In the genomic region with DNA sequence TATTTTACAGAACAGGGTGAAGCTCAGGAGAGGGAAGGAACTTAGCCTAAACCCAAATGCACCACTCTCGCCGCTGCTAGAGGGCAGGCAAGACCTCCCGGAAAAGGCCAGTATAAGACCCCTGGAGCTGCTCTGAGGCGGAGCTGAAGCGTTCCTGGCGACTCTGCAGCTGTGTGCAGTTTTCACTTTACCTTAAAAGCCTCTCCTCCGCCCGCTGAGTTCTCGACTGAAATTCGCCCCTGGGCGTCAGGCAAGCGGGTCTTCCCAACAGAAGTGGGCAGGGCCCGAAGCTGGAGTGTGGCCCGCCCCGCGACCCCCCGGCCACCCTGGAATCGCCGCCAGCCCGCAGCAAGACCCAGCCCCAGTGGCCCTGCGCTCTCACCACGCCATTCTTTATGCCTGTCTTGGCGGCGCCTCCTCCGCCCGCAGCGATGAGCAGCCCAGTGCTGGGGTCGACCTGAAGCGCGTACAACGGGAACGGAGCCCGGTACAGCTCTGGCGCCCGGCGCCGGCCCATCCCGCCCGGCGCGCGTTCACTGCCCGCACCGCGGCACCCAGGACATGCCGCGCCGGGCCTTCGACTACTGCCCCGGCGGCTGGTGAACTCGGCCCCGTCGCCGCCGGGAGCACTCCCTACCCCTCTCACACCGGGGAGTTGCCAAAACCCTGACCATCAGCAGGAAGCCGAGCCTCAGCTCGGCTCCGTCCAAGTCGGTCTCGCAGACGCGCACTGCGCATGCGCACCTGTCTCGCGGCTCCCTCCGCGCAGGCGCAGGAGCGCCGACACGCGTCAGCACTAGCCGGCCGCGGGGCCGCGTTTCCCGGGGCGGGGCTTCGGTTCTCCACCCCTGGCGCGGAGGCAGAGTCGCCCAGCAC, we compare ENCODE assay signal across 8 cellular contexts. TPM values are rescaled to one million over a fixed set of nuclear protein-coding genes. Genes with fewer than 3 reads are reported as not detected.
DNase-seq lines count a peak whose midpoint lies in the region; ATAC-seq and TF ChIP-seq lines count a peak whose summit lies in the region.

A gene with protein sequence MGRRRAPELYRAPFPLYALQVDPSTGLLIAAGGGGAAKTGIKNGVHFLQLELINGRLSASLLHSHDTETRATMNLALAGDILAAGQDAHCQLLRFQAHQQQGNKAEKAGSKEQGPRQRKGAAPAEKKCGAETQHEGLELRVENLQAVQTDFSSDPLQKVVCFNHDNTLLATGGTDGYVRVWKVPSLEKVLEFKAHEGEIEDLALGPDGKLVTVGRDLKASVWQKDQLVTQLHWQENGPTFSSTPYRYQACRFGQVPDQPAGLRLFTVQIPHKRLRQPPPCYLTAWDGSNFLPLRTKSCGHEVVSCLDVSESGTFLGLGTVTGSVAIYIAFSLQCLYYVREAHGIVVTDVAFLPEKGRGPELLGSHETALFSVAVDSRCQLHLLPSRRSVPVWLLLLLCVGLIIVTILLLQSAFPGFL (minus strand): TSS at position 732 of the 876 bp plus-strand sequence. CDS start 215 bp downstream, at position 517.

- no peaks in the 10 kb centered on the region for H3K9me3 ChIP-seq in IMR-90 (ENCODE audit: control insufficient read depth, insufficient read depth, low read length)
- H3K9me3 ChIP-seq in mucosa of descending colon = no peaks in the 10 kb centered on the region

- dilution Hi-C loops in IMR-90 (cut with HindIII; ENCODE audit: low sequenced_read_pairs, unreplicated experiment) = no loop called here

- 0% methylated on average over 47 of the region's 86 CpGs; no CpG with 5 or more reads in 1 of the 2 experiments for WGBS in IMR-90 (ENCODE audit: extremely low coverage in 2 of 2, insufficient read length in 1 of 2), 2 experiments

- TF ChIP-seq POLR2A in IMR-90 (IDR thresholded peaks at IDR 0.05; ENCODE audit: low read depth, low read length) = peak; percentile 47; the same call in 1 of the 2 replicates

- peak within 1 kb of the TSS; percentile 71 for H3K27ac ChIP-seq in IMR-90 (ENCODE audit: insufficient read depth, low read length)

- peak within 1 kb of the TSS; percentile 97 for H2AK9ac ChIP-seq in IMR-90 (replicated peaks; ENCODE audit: low read depth, low read length, poor library complexity)

- peak; percentile 58 for TF ChIP-seq RAD21 in IMR-90 (IDR thresholded peaks at IDR 0.05; ENCODE audit: low read length)

- ATAC-seq in GM21526 (IDR thresholded peaks at IDR 0.05; ENCODE audit: low FRiP score, unreplicated experiment) = peak; percentile 69
- ATAC-seq in IMR-90 (ENCODE audit: low read depth) = peak; percentile 99
- ATAC-seq in mucosa of descending colon = peak; percentile 97

- no peak within 1 kb of the TSS for H3K18ac ChIP-seq in IMR-90 (ENCODE audit: low read depth, low read length)

- peak within 1 kb of the TSS; percentile 73 to 93 for H4K8ac ChIP-seq in IMR-90 (ENCODE audit: low read depth in 2 of 2, low read length in 2 of 2)

- peak within 1 kb of the TSS; percentile 75 for H3K4me2 ChIP-seq in IMR-90 (ENCODE audit: low read depth, low read length)

- H3K36me3 ChIP-seq in IMR-90 (ENCODE audit: control insufficient read depth, insufficient read depth, low read length) (peaks cover 34% of the 10 kb centered on the region), mucosa of descending colon (ENCODE audit: low read depth) (no peaks in the 10 kb centered on the region)

- DNase-seq in DMS 273 (lab: John Stamatoyannopoulos, UW; ENCODE audit: unreplicated experiment) (peak; percentile 99), IMR-90 (peak; percentile 92), OCI-M1 (lab: John Stamatoyannopoulos, UW) (peak; percentile 98), activated T-cell treated with anti-CD3 and anti-CD28 coated beads for 24 hours (ENCODE audit: low read depth) (peak; percentile 98), epithelial cell of esophagus (ENCODE audit: low read depth) (peak; percentile 94), mucosa of descending colon (peak; percentile 97 to 99 (median 98))
- peak; percentile 98 for DNase-seq in stimulated activated CD8-positive, alpha-beta memory T cell treated with anti-CD3 and anti-CD28 coated beads, Interleukin-4, amount 100 ng/mL, for 24 hours (ENCODE audit: low read depth)

- CTCF ChIA-PET in IMR-90 (lab: Yijun Ruan, JAX) = interaction anchor here (0.9 to 1.4 kb wide), 9 partner anchors 8 to 57 kb away, joined by 3 to 9 read pairs (median 4); no protein-coding TSS in a partner anchor

- H3K4me3 ChIP-seq in IMR-90 (ENCODE audit: insufficient read depth, low read depth, low read length) (peak within 1 kb of the TSS; percentile 79), epithelial cell of esophagus (ENCODE audit: low read length) (peak within 1 kb of the TSS; percentile 74), mucosa of descending colon (peak within 1 kb of the TSS; percentile 95)

- in situ Hi-C loops in IMR-90 (cut with MboI; ENCODE audit: low sequenced_read_pairs) = no loop called here

- peaks cover 9% of the 10 kb centered on the region for H3K4me1 ChIP-seq in IMR-90 (ENCODE audit: control insufficient read depth, insufficient read depth, low read length)
- peaks cover 9% of the 10 kb centered on the region for H3K4me1 ChIP-seq in mucosa of descending colon (ENCODE audit: low read depth)

- TF ChIP-seq CTCF in IMR-90 (conservative IDR thresholded peaks at IDR 0.05; ENCODE audit: low read depth, low read length) = peak; percentile 48
- TF ChIP-seq CTCF in epithelial cell of esophagus (IDR thresholded peaks at IDR 0.05; ENCODE audit: insufficient read depth, low read depth, low read length, missing control alignments) = no peak
- TF ChIP-seq CTCF in mucosa of descending colon (IDR thresholded peaks at IDR 0.05) = no peak

- peak within 1 kb of the TSS; percentile 24 for H4K5ac ChIP-seq in IMR-90 (ENCODE audit: low read depth, low read length)

- no peak within 1 kb of the TSS for H2BK15ac ChIP-seq in IMR-90 (ENCODE audit: low read depth, low read length)

- H3K56ac ChIP-seq in IMR-90 (ENCODE audit: extremely low read depth, insufficient read depth, low read length) = peak within 1 kb of the TSS; percentile 82

- H4K91ac ChIP-seq in IMR-90 (ENCODE audit: insufficient read depth, low read depth, low read length) = peak within 1 kb of the TSS; percentile 34

- H2AFZ ChIP-seq in IMR-90 (replicated peaks; ENCODE audit: low read length, poor library complexity) = peak within 1 kb of the TSS; percentile 100

- peaks cover 14% of the 10 kb centered on the region for H3K9me1 ChIP-seq in IMR-90 (ENCODE audit: insufficient read depth, low read length)

- H2BK20ac ChIP-seq in IMR-90 (ENCODE audit: low read depth, low read length) = no peak within 1 kb of the TSS

- H3K23ac ChIP-seq in IMR-90 (ENCODE audit: low read depth, low read length) = peak within 1 kb of the TSS; percentile 1; the same call in 1 of the 2 replicates

- peaks cover 15% of the 10 kb centered on the region for H4K20me1 ChIP-seq in IMR-90 (ENCODE audit: insufficient read depth, low read length)

- BruUV-seq in IMR-90 (replicated peaks; lab: Mats Ljungman, UMichigan) = no TSS peak

- H2BK5ac ChIP-seq in IMR-90 (ENCODE audit: low read depth, low read length, poor library complexity, severe bottlenecking) = peak within 1 kb of the TSS; percentile 56

- H2BK120ac ChIP-seq in IMR-90 (ENCODE audit: low read depth, low read length) = no peak within 1 kb of the TSS

- H3K14ac ChIP-seq in IMR-90 (replicated peaks; ENCODE audit: low read depth, low read length) = peak within 1 kb of the TSS; percentile 70

- H3K4ac ChIP-seq in IMR-90 (ENCODE audit: low read depth, low read length) = peak within 1 kb of the TSS; percentile 55

- H3K79me1 ChIP-seq in IMR-90 (ENCODE audit: low read depth in 1 of 2, low read length in 2 of 2) = peaks cover 14 to 27% of the 10 kb centered on the region in 2 experiments

- H3K27me3 ChIP-seq in IMR-90 (ENCODE audit: control insufficient read depth, insufficient read depth, low read length) = peaks cover 11% of the 10 kb centered on the region; the same call in 1 of the 2 replicates

- peak within 1 kb of the TSS; percentile 75 for H2AK5ac ChIP-seq in IMR-90 (ENCODE audit: low read depth, low read length)

- peak within 1 kb of the TSS; percentile 63 for H3K9ac ChIP-seq in IMR-90 (ENCODE audit: low read depth, low read length)

- POLR2A ChIA-PET in IMR-90 (lab: Charles Lee; ENCODE audit: unreplicated experiment) = no interaction called here

- intact Hi-C loops in IMR-90 (cut with micrococcal nuclease) (loop anchor here (2.0 kb wide), 1 partner anchor 57 kb away; no protein-coding TSS in a partner anchor), mucosa of descending colon (cut with DNase I, micrococcal nuclease) (no loop called here)

TF ChIP-seq in IMR-90, 13 proteins besides CTCF, POLR2A, EP300 and RAD21 (continues in another document):
- TF ChIP-seq USF2 (IDR thresholded peaks at IDR 0.05; ENCODE audit: low read depth, low read length) = peak; percentile 24; the same call in 1 of the 2 replicates
- TF ChIP-seq RFX5 (IDR thresholded peaks at IDR 0.05; ENCODE audit: low read depth, low read length) = no peak
- TF ChIP-seq RCOR1 (IDR thresholded peaks at IDR 0.05; ENCODE audit: insufficient replicate concordance, low read length) = no peak
- TF ChIP-seq SMC3 (IDR thresholded peaks at IDR 0.05; ENCODE audit: low read depth, low read length) = peak; percentile 47
- no peak for TF ChIP-seq BHLHE40 (IDR thresholded peaks at IDR 0.05; ENCODE audit: low read depth, low read length)
- no peak for TF ChIP-seq MAFK (IDR thresholded peaks at IDR 0.05; ENCODE audit: low read depth, low read length)
- TF ChIP-seq MAZ (IDR thresholded peaks at IDR 0.05; ENCODE audit: borderline replicate concordance, low read depth, low read length) = peak; percentile 31; the same call in 1 of the 2 replicates
- TF ChIP-seq CEBPB (IDR thresholded peaks at IDR 0.05; ENCODE audit: low read depth, low read length) = no peak
- TF ChIP-seq FOS (IDR thresholded peaks at IDR 0.05; ENCODE audit: low read depth, low read length) = no peak
- no peak for TF ChIP-seq CHD1 (IDR thresholded peaks at IDR 0.05; ENCODE audit: low read depth, low read length)
- TF ChIP-seq MXI1 (IDR thresholded peaks at IDR 0.05; ENCODE audit: borderline replicate concordance, low read depth, low read length) = no peak
- no peak for TF ChIP-seq NFE2L2 (IDR thresholded peaks at IDR 0.05; ENCODE audit: low read depth, low read length)

RNA-seq across cellular contexts. Expression of the gene that starts here (rescaled TPM):
- total RNA-seq in IMR-90 (2012; rRNA removed) = 36.1 and 38.9 TPM in 2 replicates
- polyA plus RNA-seq in IMR-90 (2012; rRNA removed) = 49.0 and 52.2 TPM in 2 replicates
- polyA plus RNA-seq in IMR-90 (2012; cell fraction: cytosol; rRNA removed) = 39.9 and 44.8 TPM in 2 replicates
- polyA plus RNA-seq in IMR-90 (2012; cell fraction: nucleus; rRNA removed; ENCODE audit: low replicate concordance) = 60.6 and 87.6 TPM in 2 replicates
- 10 to 100 TPM; 32.8 to 47.0 (median 45.0) TPM for total RNA-seq in mucosa of descending colon

Comparison
In these comparisons a context has a peak if more than half of its experiments do, and no peak if none do; other contexts are left out.
1. Peak in every context shown above with its lines: DNase-seq, ATAC-seq, H3K4me3 ChIP-seq and H3K27ac ChIP-seq.